Comparison of ENCODE assay signal across 14 cellular contexts in the genomic region with DNA sequence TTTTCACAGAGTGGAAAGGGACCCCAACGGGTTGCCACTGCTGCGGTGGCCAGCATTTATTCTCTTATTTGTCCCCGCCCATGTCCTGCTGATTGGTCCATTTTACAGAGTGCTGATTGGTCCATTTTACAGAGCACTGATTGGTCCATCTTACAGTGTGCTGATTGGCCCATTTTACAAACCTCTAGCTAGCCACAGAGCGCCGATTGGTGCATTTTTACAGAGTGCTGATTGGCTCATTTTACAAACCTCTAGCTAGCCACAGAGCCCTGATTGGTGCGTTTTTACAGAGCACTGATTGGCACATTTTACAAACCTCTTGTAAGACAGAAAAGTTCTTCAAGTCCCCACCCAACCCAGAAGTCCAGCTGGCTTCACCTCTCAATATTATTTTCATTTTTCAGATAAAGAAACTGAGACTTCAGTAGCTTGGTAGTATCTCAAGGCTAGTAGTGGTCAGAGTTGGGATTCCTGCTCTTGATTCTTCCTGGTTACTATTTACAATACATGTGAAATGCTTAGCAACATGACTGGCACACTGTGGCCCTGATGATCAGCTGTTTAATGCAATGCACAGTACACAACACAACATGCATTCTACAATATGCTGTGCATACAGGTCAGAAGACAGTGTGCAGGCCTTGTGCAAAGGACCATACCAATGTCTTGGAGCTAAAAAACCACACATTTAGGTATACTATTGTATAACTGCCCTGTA.
DNase-seq lines count a peak whose midpoint lies in the region; ATAC-seq, FAIRE-seq and TF ChIP-seq lines count a peak whose summit lies in the region.
"Had no signal": no experiment of that assay in that cellular context is flagged by ENCODE, and none has a peak within 500 bp of the region (broad histone marks: within the 10 kb centered on the region; RNA-seq: fewer than 3 reads in every experiment).

No MANE protein-coding gene starts in this region.

- POLR2A ChIA-PET in K562 (lab: Yijun Ruan, JAX) (interaction anchor here (1.1 to 1.2 kb wide), 2 partner anchors 10 to 84 kb away, joined by 3 to 4 read pairs; no protein-coding TSS in a partner anchor), T-cell (lab: Charles Lee) (no interaction called here)

- no peaks in the 10 kb centered on the region for H3K9me3 Mint-ChIP-seq in activated T-helper 2 cell treated with anti-CD3 and anti-CD28 coated beads, Interferon-gamma antibody, Interleukin-2, Interleukin-4, amounts not matched to agents 10 μg/mL and 5 μg/mL and 100 μg/mL, durations not matched to agents 14 hours and 24 hours and 36 hours
- H3K9me3 Mint-ChIP-seq in T-cell, result peaks cover 0 to 4% (median 3%) of the 10 kb centered on the region in 3 donors

- H3K4me1 ChIP-seq in K562 (replicated peaks in 1 of 2; ENCODE audit: control insufficient read depth in 2 of 2, insufficient read depth in 2 of 2, low read length in 2 of 2), result no peaks in the 10 kb centered on the region

- H3K4me1 Mint-ChIP-seq in activated T-helper 2 cell treated with anti-CD3 and anti-CD28 coated beads, Interferon-gamma antibody, Interleukin-2, Interleukin-4, amounts not matched to agents 10 μg/mL and 5 μg/mL and 100 μg/mL, durations not matched to agents 14 hours and 24 hours and 36 hours (ENCODE audit: low read depth), result peaks cover 2% of the 10 kb centered on the region
- no peaks in the 10 kb centered on the region for H3K4me1 Mint-ChIP-seq in T-cell

- H3K36me3 ChIP-seq in K562 (ENCODE audit: control insufficient read depth, insufficient read depth, low read length), result no peaks in the 10 kb centered on the region
- H3K36me3 ChIP-seq: thoracic aorta had no signal

- intact Hi-C loops in K562 (cut with micrococcal nuclease), result no loop called here
- intact Hi-C loops in activated T-helper 2 cell treated with anti-CD3 and anti-CD28 coated beads, Interferon-gamma antibody, Interleukin-2, Interleukin-4, amounts not matched to agents 10 μg/mL and 5 μg/mL and 100 μg/mL, durations not matched to agents 14 hours and 24 hours and 36 hours (cut with micrococcal nuclease), result no loop called here

- WGBS in K562 (ENCODE audit: insufficient coverage, low coverage, missing lambda C conversion rate), result 52% methylated on average over 6 of the region's 6 CpGs

- no peak for FAIRE-seq in K562 (lab: Jason Lieb, UNC)

- TF ChIP-seq EP300 in K562 (IDR thresholded peaks at IDR 0.05; ENCODE audit: low read length), result no peak

- no peaks in the 10 kb centered on the region for H3K36me3 Mint-ChIP-seq in activated T-helper 2 cell treated with anti-CD3 and anti-CD28 coated beads, Interferon-gamma antibody, Interleukin-2, Interleukin-4, amounts not matched to agents 10 μg/mL and 5 μg/mL and 100 μg/mL, durations not matched to agents 14 hours and 24 hours and 36 hours (ENCODE audit: low read depth)
- H3K36me3 Mint-ChIP-seq in T-cell, result no peaks in the 10 kb centered on the region

- H3K4me3 Mint-ChIP-seq in activated T-helper 2 cell treated with anti-CD3 and anti-CD28 coated beads, Interferon-gamma antibody, Interleukin-2, Interleukin-4, amounts not matched to agents 10 μg/mL and 5 μg/mL and 100 μg/mL, durations not matched to agents 14 hours and 24 hours and 36 hours (ENCODE audit: low read depth), result no peak overlapping the region
- H3K4me3 Mint-ChIP-seq in T-cell, result no peak overlapping the region
- H3K4me3 Mint-ChIP-seq: nephron had no signal

- CTCF ChIA-PET in K562 (lab: Yijun Ruan, JAX; ENCODE audit: low intra/inter-chr PET ratio) (no interaction called here), T-cell (lab: Charles Lee) (interaction anchor here in 1 of 2 donors (0.7 kb wide), 1 partner anchor 245 kb away, joined by 3 read pairs; no protein-coding TSS in a partner anchor)

- TF ChIP-seq RAD21 in K562 (CRISPR knock-in tag; conservative IDR thresholded peaks at IDR 0.05 in 1 of 2, IDR thresholded peaks at IDR 0.05 in 1 of 2), result no peak

- no peaks in the 10 kb centered on the region for H3K79me2 ChIP-seq in K562 (ENCODE audit: control insufficient read depth, insufficient read depth, low read length)

- H3K27me3 ChIP-seq in K562 (ENCODE audit: control insufficient read depth in 2 of 2, insufficient read depth in 2 of 2, low read length in 2 of 2), result no peaks in the 10 kb centered on the region

- in situ Hi-C loops in K562 (cut with MboI) (no loop called here), ACHN (cut with HindIII; ENCODE audit: low pct_ligation_motif_present, low pct_unique_long_range_greater_than_20kb, low sequenced_read_pairs) (no loop called here)

- H3K4me3 ChIP-seq in K562, result no peak overlapping the region
- H3K4me3 ChIP-seq: thoracic aorta had no signal

- no peaks in the 10 kb centered on the region for H4K20me1 ChIP-seq in K562 (replicated peaks; ENCODE audit: control insufficient read depth, insufficient read depth, low read length)

- no peaks in the 10 kb centered on the region for H3K27me3 Mint-ChIP-seq in activated T-helper 2 cell treated with anti-CD3 and anti-CD28 coated beads, Interferon-gamma antibody, Interleukin-2, Interleukin-4, amounts not matched to agents 10 μg/mL and 5 μg/mL and 100 μg/mL, durations not matched to agents 14 hours and 24 hours and 36 hours (ENCODE audit: low read depth)
- peaks cover 0 to 10% of the 10 kb centered on the region in 2 donors for H3K27me3 Mint-ChIP-seq in T-cell

- no peak overlapping the region for H3K27ac ChIP-seq in K562 (ENCODE audit: extremely low read depth, low read depth, low read length)
- H3K27ac ChIP-seq: C4-2B, thoracic aorta had no signal

- H2AFZ ChIP-seq in K562 (ENCODE audit: low read depth, low read length), result no peak overlapping the region

- H3K27ac Mint-ChIP-seq in activated T-helper 2 cell treated with anti-CD3 and anti-CD28 coated beads, Interferon-gamma antibody, Interleukin-2, Interleukin-4, amounts not matched to agents 10 μg/mL and 5 μg/mL and 100 μg/mL, durations not matched to agents 14 hours and 24 hours and 36 hours, result no peak overlapping the region
- no peak overlapping the region for H3K27ac Mint-ChIP-seq in T-cell

- H3K9ac ChIP-seq in K562 (ENCODE audit: insufficient read depth in 1 of 2, low read depth in 2 of 2, low read length in 2 of 2), result no peak overlapping the region

- TF ChIP-seq CTCF in K562 (IDR thresholded peaks at IDR 0.05 in 2 of 3, conservative IDR thresholded peaks at IDR 0.05 in 1 of 3; ENCODE audit: insufficient read depth in 2 of 3, low read depth in 1 of 3, low read length in 3 of 3), result no peak

- no peak overlapping the region for H3K4me2 ChIP-seq in K562 (ENCODE audit: insufficient read depth, low read length)

- H3K9me1 ChIP-seq in K562 (ENCODE audit: control insufficient read depth, insufficient read depth, low read length), result no peaks in the 10 kb centered on the region

- H3K9me3 ChIP-seq in K562 (replicated peaks; ENCODE audit: control insufficient read depth, insufficient read depth, low read depth, low read length), result peaks cover 3% of the 10 kb centered on the region; the same call in 1 of the 2 replicates
- H3K9me3 ChIP-seq: thoracic aorta had no signal

- no TSS peak for BruUV-seq in K562 (replicated peaks; lab: Mats Ljungman, UMichigan)

- no peak for TF ChIP-seq POLR2A in K562 (conservative IDR thresholded peaks at IDR 0.05)

- ATAC-seq in GM18502 (IDR thresholded peaks at IDR 0.05; ENCODE audit: poor library complexity, unreplicated experiment), result peak; percentile 74
- ATAC-seq in GM19468 (IDR thresholded peaks at IDR 0.05; ENCODE audit: extremely low read depth, unreplicated experiment), result peak; percentile 54
- peak; percentile 61 for ATAC-seq in HG03064 (IDR thresholded peaks at IDR 0.05; ENCODE audit: low read depth, unreplicated experiment)
- no peak for ATAC-seq in K562
- no peak for ATAC-seq in T-cell (replicated peaks in 1 of 4)

- DNase-seq in K562 (ENCODE audit: extremely low read depth in 1 of 4, low spot score in 3 of 4), result no peak
- no peak for DNase-seq in ACHN
- DNase-seq in NCI-H2029 treated with DMSO at 0.1 percent for 48 hours (lab: John Stamatoyannopoulos, UW), result no peak
- no peak for DNase-seq in activated T-helper 2 cell treated with anti-CD3 and anti-CD28 coated beads, Interferon-gamma antibody, Interleukin-2, Interleukin-4, amounts not matched to agents 10 μg/mL and 5 μg/mL and 100 μg/mL, durations not matched to agents 14 hours and 24 hours and 36 hours (ENCODE audit: low spot score)
- DNase-seq in T-cell, result no peak
- DNase-seq: activated gamma-delta T cell; NCI-H446; stimulated activated CD4-positive, alpha-beta T cell treated with anti-CD3 and anti-CD28 coated beads, Interleukin-4, amount 100 ng/mL, for 24 hours had no signal

TF ChIP-seq in K562, 482 proteins besides CTCF, POLR2A, EP300 and RAD21 (continues in another document):
- TF ChIP-seq NFRKB (IDR thresholded peaks at IDR 0.05; ENCODE audit: low read depth) (no peak), NFIX (CRISPR knock-in tag; IDR thresholded peaks at IDR 0.05; ENCODE audit: low read depth) (no peak), ZNF316 (IDR thresholded peaks at IDR 0.05) (peak; percentile 47; the same call in 1 of the 2 replicates), NFYB (IDR thresholded peaks at IDR 0.05; ENCODE audit: extremely low read depth, insufficient read length) (peak; percentile 87), RBM25 (IDR thresholded peaks at IDR 0.05; ENCODE audit: low read depth, low read length, severe bottlenecking) (peak; percentile 34)

Comparison
In these comparisons a context has a peak if more than half of its experiments do, and no peak if none do; other contexts are left out.
1. ATAC-seq: peak in GM18502 (single experiment), GM19468 (single experiment) and HG03064 (single experiment); none in K562 (single experiment) and T-cell (0 of 4).